ENCODE assay signal across 16 cellular contexts in the genomic region with DNA sequence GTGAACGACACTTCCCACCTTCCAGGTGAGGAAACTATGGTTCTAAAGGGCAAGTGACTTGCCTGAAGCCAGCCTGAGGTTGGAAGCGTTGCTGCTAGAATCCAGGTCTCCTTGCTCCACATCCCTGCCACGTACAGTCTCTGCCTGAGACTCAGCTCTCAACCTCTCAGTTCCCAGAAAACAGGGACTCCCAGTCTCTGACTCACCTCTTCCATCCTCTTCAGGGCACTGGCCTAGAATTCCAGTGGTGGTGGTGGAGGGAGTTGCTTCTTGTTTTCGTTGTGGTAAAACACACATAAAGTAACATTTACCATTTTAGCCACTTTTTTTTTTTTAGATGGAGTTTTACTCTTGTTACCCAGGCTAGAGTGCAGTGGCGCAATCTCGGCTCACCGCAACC. TPM values are rescaled to one million over a fixed set of nuclear protein-coding genes. Genes with fewer than 3 reads are reported as not detected.
DNase-seq lines count a peak whose midpoint lies in the region; ATAC-seq and TF ChIP-seq lines count a peak whose summit lies in the region.
"Had no signal": no experiment of that assay in that cellular context is flagged by ENCODE, and none has a peak within 500 bp of the region (broad histone marks: within the 10 kb centered on the region; RNA-seq: fewer than 3 reads in every experiment).

No MANE protein-coding gene starts in this region.

- no peaks in the 10 kb centered on the region for H3K79me2 ChIP-seq in fibroblast of lung (ENCODE audit: control insufficient read depth, insufficient read depth, low read length)

- H3K36me3 Mint-ChIP-seq in activated naive CD8-positive, alpha-beta T cell treated with anti-CD3 and anti-CD28 coated beads, Interleukin-2, amount 10 ng/mL, durations not matched to agents 7 days and 5 days: peaks cover 78% of the 10 kb centered on the region
- peaks cover 67% of the 10 kb centered on the region for H3K36me3 Mint-ChIP-seq in activated naive CD8-positive, alpha-beta T cell treated with anti-CD3 and anti-CD28 coated beads for 36 hours
- H3K36me3 Mint-ChIP-seq in mesothelial cell of epicardium: peaks cover 9% of the 10 kb centered on the region

- H3K4me1 ChIP-seq in fibroblast of lung (ENCODE audit: control insufficient read depth, extremely low read depth, insufficient read depth, low read length): no peaks in the 10 kb centered on the region

- no peak overlapping the region for H3K4me2 ChIP-seq in fibroblast of lung (ENCODE audit: extremely low read depth, insufficient read depth, low read length)
- H3K4me2 ChIP-seq: BLaER1 had no signal

- no peaks in the 10 kb centered on the region for H3K36me3 ChIP-seq in fibroblast of lung (ENCODE audit: control insufficient read depth, insufficient read depth, low read length)

- H3K4me1 Mint-ChIP-seq in activated naive CD8-positive, alpha-beta T cell treated with anti-CD3 and anti-CD28 coated beads, Interleukin-2, amount 10 ng/mL, durations not matched to agents 7 days and 5 days: peaks cover 54% of the 10 kb centered on the region
- peaks cover 46% of the 10 kb centered on the region for H3K4me1 Mint-ChIP-seq in activated naive CD8-positive, alpha-beta T cell treated with anti-CD3 and anti-CD28 coated beads for 36 hours
- H3K4me1 Mint-ChIP-seq in mesothelial cell of epicardium: no peaks in the 10 kb centered on the region

- peak overlapping the region; percentile 42 for H3K27ac ChIP-seq in RWPE1
- no peak overlapping the region for H3K27ac ChIP-seq in fibroblast of lung (ENCODE audit: insufficient read depth, low read length)
- H3K27ac ChIP-seq: BLaER1 had no signal

- ATAC-seq in activated naive CD8-positive, alpha-beta T cell treated with anti-CD3 and anti-CD28 coated beads, Interleukin-2, amount 10 ng/mL, durations not matched to agents 7 days and 5 days (ENCODE audit: low read depth): no peak
- no peak for ATAC-seq in HG03108 (IDR thresholded peaks at IDR 0.05; ENCODE audit: unreplicated experiment)

- POLR2A ChIA-PET in activated naive CD8-positive, alpha-beta T cell treated with anti-CD3 and anti-CD28 coated beads, Interleukin-2, amount 10 ng/mL, durations not matched to agents 7 days and 5 days (lab: Charles Lee): no interaction called here
- POLR2A ChIA-PET in RWPE1 (lab: Yijun Ruan, JAX; ENCODE audit: low non-redundant PET): no interaction called here

- no peaks in the 10 kb centered on the region for H3K9me3 ChIP-seq in fibroblast of lung (ENCODE audit: control insufficient read depth, insufficient read depth, low read depth, low read length)

- peaks cover 3% of the 10 kb centered on the region for H3K9me3 Mint-ChIP-seq in activated naive CD8-positive, alpha-beta T cell treated with anti-CD3 and anti-CD28 coated beads, Interleukin-2, amount 10 ng/mL, durations not matched to agents 7 days and 5 days
- peaks cover 2% of the 10 kb centered on the region for H3K9me3 Mint-ChIP-seq in activated naive CD8-positive, alpha-beta T cell treated with anti-CD3 and anti-CD28 coated beads for 36 hours
- peaks cover 28% of the 10 kb centered on the region for H3K9me3 Mint-ChIP-seq in mesothelial cell of epicardium

- peak overlapping the region; percentile 8 for H3K27ac Mint-ChIP-seq in activated naive CD8-positive, alpha-beta T cell treated with anti-CD3 and anti-CD28 coated beads, Interleukin-2, amount 10 ng/mL, durations not matched to agents 7 days and 5 days
- H3K27ac Mint-ChIP-seq in activated naive CD8-positive, alpha-beta T cell treated with anti-CD3 and anti-CD28 coated beads for 36 hours: no peak overlapping the region
- H3K27ac Mint-ChIP-seq in mesothelial cell of epicardium: no peak overlapping the region

- TF ChIP-seq CTCF in RWPE1 (conservative IDR thresholded peaks at IDR 0.05; ENCODE audit: low read depth): no peak
- no peak for TF ChIP-seq CTCF in fibroblast of lung (conservative IDR thresholded peaks at IDR 0.05 in 1 of 2, IDR thresholded peaks at IDR 0.05 in 1 of 2; ENCODE audit: low read depth in 1 of 2, low read length in 2 of 2)
- TF ChIP-seq CTCF in mesothelial cell of epicardium (IDR thresholded peaks at IDR 0.05; ENCODE audit: unreplicated experiment): no peak

- H3K4me3 ChIP-seq in fibroblast of lung (replicated peaks in 1 of 4; ENCODE audit: control extremely low read depth in 1 of 4, insufficient read depth in 1 of 4, low read depth in 3 of 4, low read length in 4 of 4): no peak overlapping the region
- H3K4me3 ChIP-seq: BLaER1 had no signal

- H3K9ac ChIP-seq in fibroblast of lung (ENCODE audit: insufficient read depth, low read length): no peak overlapping the region
- H3K9ac ChIP-seq: BLaER1 had no signal

- H3K27me3 Mint-ChIP-seq in activated naive CD8-positive, alpha-beta T cell treated with anti-CD3 and anti-CD28 coated beads, Interleukin-2, amount 10 ng/mL, durations not matched to agents 7 days and 5 days: no peaks in the 10 kb centered on the region
- H3K27me3 Mint-ChIP-seq in activated naive CD8-positive, alpha-beta T cell treated with anti-CD3 and anti-CD28 coated beads for 36 hours: no peaks in the 10 kb centered on the region
- peaks cover 6% of the 10 kb centered on the region for H3K27me3 Mint-ChIP-seq in mesothelial cell of epicardium (ENCODE audit: low read depth)

- no peaks in the 10 kb centered on the region for H4K20me1 ChIP-seq in fibroblast of lung (ENCODE audit: control insufficient read depth, extremely low read depth, insufficient read depth, low read length)
- H4K20me1 ChIP-seq: BLaER1 had no signal

- DNase-seq in activated naive CD8-positive, alpha-beta T cell treated with anti-CD3 and anti-CD28 coated beads, Interleukin-2, amount 10 ng/mL, durations not matched to agents 7 days and 5 days: no peak
- no peak for DNase-seq in activated naive CD8-positive, alpha-beta T cell treated with anti-CD3 and anti-CD28 coated beads for 36 hours
- DNase-seq in RWPE1 (ENCODE audit: low spot score): no peak
- DNase-seq in fibroblast of lung (ENCODE audit: low read depth in 2 of 2): peak; percentile 25 to 95
- DNase-seq in stromal cell of bone marrow (ENCODE audit: low read depth): peak; percentile 94
- DNase-seq in epidermal melanocyte (ENCODE audit: insufficient read length, low spot score): no peak
- no peak for DNase-seq in mesothelial cell of epicardium (ENCODE audit: low spot score in 2 of 2, unreplicated experiment in 2 of 2)
- DNase-seq: activated gamma-delta T cell treated with Interleukin-2 at 50 U/mL for 16 hours; foreskin melanocyte; GF-D8; KBM-7; OCI-M1; stimulated activated CD4-positive, alpha-beta T cell treated with anti-CD3 and anti-CD28 coated beads, Interleukin-2, amount 100 ng/mL, for 48 hours; stimulated activated naive CD4-positive, alpha-beta T cell treated with Interleukin-2 at 50 U/mL for 16 hours had no signal

- no peaks in the 10 kb centered on the region for H3K27me3 ChIP-seq in fibroblast of lung (ENCODE audit: control insufficient read depth, insufficient read depth, low read length)
- H3K27me3 ChIP-seq: BLaER1 had no signal

- H3K4me3 Mint-ChIP-seq in activated naive CD8-positive, alpha-beta T cell treated with anti-CD3 and anti-CD28 coated beads, Interleukin-2, amount 10 ng/mL, durations not matched to agents 7 days and 5 days: no peak overlapping the region
- no peak overlapping the region for H3K4me3 Mint-ChIP-seq in activated naive CD8-positive, alpha-beta T cell treated with anti-CD3 and anti-CD28 coated beads for 36 hours
- no peak overlapping the region for H3K4me3 Mint-ChIP-seq in mesothelial cell of epicardium

- CTCF ChIA-PET in RWPE1 (lab: Yijun Ruan, JAX): no interaction called here

- H2AFZ ChIP-seq in fibroblast of lung (ENCODE audit: low read length): no peak overlapping the region

RNA-seq across cellular contexts. Expression of a gene that starts 7.3 kb away (rescaled TPM):
- 10 to 100 TPM; 23.0 to 28.0 TPM for total RNA-seq in activated naive CD8-positive, alpha-beta T cell treated with anti-CD3 and anti-CD28 coated beads, Interleukin-2, amount 10 ng/mL, durations not matched to agents 7 days and 5 days
- 10 to 100 TPM; 14.0 to 14.4 TPM for total RNA-seq in activated naive CD8-positive, alpha-beta T cell treated with anti-CD3 and anti-CD28 coated beads for 36 hours
- total RNA-seq in fibroblast of lung (0.26 and 0.66 TPM in 2 replicates), mesothelial cell of epicardium (0.79 to 1.2 TPM (median 1.1 TPM) in 3 replicates)
- polyA plus RNA-seq in fibroblast of lung: 0.37 and 1.3 TPM in 2 replicates
- polyA plus RNA-seq in fibroblast of lung (2012): 0.36 and 2.2 TPM in 2 replicates
- 5.5 TPM in 1 of 2 replicates, not detected in the other for polyA minus RNA-seq in fibroblast of lung (ENCODE audit: low replicate concordance)

Comparison
In these comparisons a context has a peak if more than half of its experiments do, and no peak if none do; other contexts are left out.
1. DNase-seq: peak in fibroblast of lung (2 of 2) and stromal cell of bone marrow (single experiment); none in activated naive CD8-positive, alpha-beta T cell treated with anti-CD3 and anti-CD28 coated beads, Interleukin-2, amount 10 ng/mL, durations not matched to agents 7 days and 5 days (single experiment), activated naive CD8-positive, alpha-beta T cell treated with anti-CD3 and anti-CD28 coated beads for 36 hours (single experiment), RWPE1 (single experiment), epidermal melanocyte (single experiment) and mesothelial cell of epicardium (0 of 2).